ENCODE assay signal across 19 cellular contexts in genomic region chr10:70518695-70519094, GRCh38. TPM values are rescaled to one million over a fixed set of nuclear protein-coding genes. Genes with fewer than 3 reads are reported as not detected.
DNase-seq lines count a peak whose midpoint lies in the region; ATAC-seq, FAIRE-seq and TF ChIP-seq lines count a peak whose summit lies in the region.
"Had no signal": no experiment of that assay in that cellular context is flagged by ENCODE, and none has a peak within 500 bp of the region (broad histone marks: within the 10 kb centered on the region; RNA-seq: fewer than 3 reads in every experiment).

No MANE protein-coding gene starts in this region.

- no peak for TF ChIP-seq POLR2A in H54 (IDR thresholded peaks at IDR 0.05; ENCODE audit: low read depth, low read length)

- peak; percentile 58 for FAIRE-seq in H54 (lab: Jason Lieb, UNC)
- FAIRE-seq: H1 had no signal

- DNase-seq in H54 (ENCODE audit: insufficient read length, low spot score) (peak; percentile 83), RPMI7951 (ENCODE audit: low read depth) (peak; percentile 59), epithelial cell of esophagus (ENCODE audit: low read depth) (peak; percentile 72), trophoblast cell (peak; percentile 24 to 39)
- DNase-seq: activated B cell treated with CpG ODN at 0.5 μM for 24 hours; activated CD8-positive, alpha-beta memory T cell treated with anti-CD3 and anti-CD28 coated beads, Interleukin-2, amount 10 ng/mL, durations not matched to agents 7 days and 5 days; activated effector memory CD4-positive, alpha-beta T cell treated with anti-CD3 and anti-CD28 coated beads, Interleukin-2, amount 50 U/mL, for 16 hours; foreskin melanocyte; NCI-H2081 treated with DMSO at 0.1 percent for 48 hours; NCI-H69; Peyer's patch; retina had no signal

- H2BK5ac ChIP-seq in trophoblast cell (ENCODE audit: low read depth, low read length, poor library complexity), result no peak overlapping the region

- no peak overlapping the region for H2BK12ac ChIP-seq in trophoblast cell (ENCODE audit: low read length)

- H2AFZ ChIP-seq in trophoblast cell (ENCODE audit: insufficient read depth, low read length, poor library complexity), result no peak overlapping the region

- no peak overlapping the region for H2BK120ac ChIP-seq in trophoblast cell (ENCODE audit: insufficient read depth, low read length, poor library complexity)

- ATAC-seq in GM21786 (IDR thresholded peaks at IDR 0.05; ENCODE audit: unreplicated experiment) (no peak), HG03159 (IDR thresholded peaks at IDR 0.05; ENCODE audit: unreplicated experiment) (no peak), GM18517 (IDR thresholded peaks at IDR 0.05; ENCODE audit: unreplicated experiment) (no peak), HG03432 (IDR thresholded peaks at IDR 0.05; ENCODE audit: unreplicated experiment) (no peak)
- ATAC-seq: activated CD8-positive, alpha-beta memory T cell treated with anti-CD3 and anti-CD28 coated beads, Interleukin-2, amount 10 ng/mL, durations not matched to agents 7 days and 5 days had no signal

- no peaks in the 10 kb centered on the region for H3K9me3 ChIP-seq in trophoblast cell (ENCODE audit: insufficient read depth, low read depth, low read length)
- H3K9me3 ChIP-seq: BLaER1 treated with 17β-estradiol and CSF1 and Interleukin-3, amounts not matched to agents 10 nM and 100 nM; Peyer's patch; suprapubic skin had no signal

- H4K8ac ChIP-seq in trophoblast cell (ENCODE audit: low read depth, low read length), result no peak overlapping the region

- no peak overlapping the region for H2AK5ac ChIP-seq in trophoblast cell (ENCODE audit: low read length)

- H3K18ac ChIP-seq in trophoblast cell (ENCODE audit: low read length), result no peak overlapping the region

- peak overlapping the region; percentile 2 for H3K4me2 ChIP-seq in trophoblast cell (ENCODE audit: low read length)
- H3K4me2 ChIP-seq: BLaER1 treated with 17β-estradiol and CSF1 and Interleukin-3, amounts not matched to agents 10 nM and 100 nM had no signal

- H3K27me3 ChIP-seq in trophoblast cell (ENCODE audit: insufficient read depth, low read length), result no peaks in the 10 kb centered on the region
- H3K27me3 ChIP-seq: BLaER1 treated with 17β-estradiol and CSF1 and Interleukin-3, amounts not matched to agents 10 nM and 100 nM; Peyer's patch; suprapubic skin had no signal

- H3K4me1 ChIP-seq in trophoblast cell (ENCODE audit: control insufficient read depth in 1 of 2, insufficient read depth in 2 of 2, low read length in 2 of 2), result peaks cover 3 to 5% of the 10 kb centered on the region in 2 experiments

- no CpG with 5 or more reads among the region's 5 CpGs for WGBS in trophoblast cell (ENCODE audit: extremely low coverage, insufficient coverage, insufficient read length)

- H3K27ac ChIP-seq in trophoblast cell (ENCODE audit: low read depth, low read length), result no peak overlapping the region
- H3K27ac ChIP-seq: BLaER1 treated with 17β-estradiol and CSF1 and Interleukin-3, amounts not matched to agents 10 nM and 100 nM; Peyer's patch; suprapubic skin had no signal

- no peak overlapping the region for H3K14ac ChIP-seq in trophoblast cell (ENCODE audit: low read length)

- H3K23ac ChIP-seq in trophoblast cell (ENCODE audit: low read length), result no peak overlapping the region

- no peak for TF ChIP-seq CTCF in epithelial cell of esophagus (IDR thresholded peaks at IDR 0.05; ENCODE audit: insufficient read depth, low read depth, low read length, missing control alignments)

- no peaks in the 10 kb centered on the region for H3K79me1 ChIP-seq in trophoblast cell (ENCODE audit: low read length)

- no peak overlapping the region for H4K12ac ChIP-seq in trophoblast cell (ENCODE audit: low read depth, low read length)

- no peak overlapping the region for H3K4ac ChIP-seq in trophoblast cell (ENCODE audit: low read depth, low read length)

- no peak overlapping the region for H3K9ac ChIP-seq in trophoblast cell (ENCODE audit: low read length)
- H3K9ac ChIP-seq: BLaER1 treated with 17β-estradiol and CSF1 and Interleukin-3, amounts not matched to agents 10 nM and 100 nM had no signal

- H3K79me2 ChIP-seq in trophoblast cell (ENCODE audit: control insufficient read depth, insufficient read depth, low read length, poor library complexity), result no peaks in the 10 kb centered on the region

- H3K4me3 ChIP-seq in epithelial cell of esophagus (ENCODE audit: low read length) (no peak overlapping the region), trophoblast cell (ENCODE audit: low read depth, low read length) (no peak overlapping the region)
- H3K4me3 ChIP-seq: BLaER1 treated with 17β-estradiol and CSF1 and Interleukin-3, amounts not matched to agents 10 nM and 100 nM; Peyer's patch; suprapubic skin had no signal

- H3K36me3 ChIP-seq in trophoblast cell (ENCODE audit: control insufficient read depth in 1 of 2, insufficient read depth in 2 of 2, low read length in 2 of 2), result no peaks in the 10 kb centered on the region
- H3K36me3 ChIP-seq: Peyer's patch, suprapubic skin had no signal

- H4K91ac ChIP-seq in trophoblast cell (ENCODE audit: low read depth, low read length), result no peak overlapping the region

RNA-seq across cellular contexts. Expression of gene PALD1, which starts 40.1 kb away (rescaled TPM):
- total RNA-seq in RPMI7951 (2014; rRNA removed; shearing (Covaris generic)), result 0.10 and 0.12 TPM in 2 replicates
- 0.01 and 0.04 TPM in 2 replicates for polyA plus RNA-seq in trophoblast cell (2013)

Comparison
In these comparisons a context has a peak if more than half of its experiments do, and no peak if none do; other contexts are left out.
1. DNase-seq: peak in every context shown above with its lines; median percentile 83 in H54; 72 in epithelial cell of esophagus; 59 in RPMI7951; 32 in trophoblast cell.